Comparison of ENCODE assay signal across 16 cellular contexts in the genomic region with DNA sequence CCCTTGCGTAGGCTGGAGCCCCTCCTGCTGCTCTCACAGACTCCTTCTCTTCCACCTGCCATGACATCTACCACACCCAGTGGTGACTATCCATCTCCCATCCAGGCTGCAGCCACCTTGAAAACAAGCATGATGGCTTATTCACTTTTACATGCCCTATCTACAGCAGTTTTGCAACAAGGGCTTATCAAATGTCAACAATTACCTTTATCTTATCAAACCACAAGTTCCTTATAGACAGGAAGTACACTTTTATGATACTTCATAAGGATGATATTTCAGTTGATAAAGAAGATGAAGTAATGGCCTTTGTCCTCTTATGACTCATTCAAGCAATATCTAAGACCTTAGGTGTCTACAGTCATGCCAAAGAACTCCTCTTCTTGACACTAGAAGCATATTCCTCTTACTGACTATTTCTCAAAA.
DNase-seq lines count a peak whose midpoint lies in the region; ATAC-seq, FAIRE-seq and TF ChIP-seq lines count a peak whose summit lies in the region.
"Had no signal": no experiment of that assay in that cellular context is flagged by ENCODE, and none has a peak within 500 bp of the region (broad histone marks: within the 10 kb centered on the region; RNA-seq: fewer than 3 reads in every experiment).

No MANE protein-coding gene starts in this region.

- no peak for FAIRE-seq in GM12878 (lab: Jason Lieb, UNC)

- no peak overlapping the region for H2AFZ ChIP-seq in GM12878 (ENCODE audit: control insufficient read depth, low read depth, low read length)
- H2AFZ ChIP-seq: neural progenitor cell had no signal

- H3K4me3 ChIP-seq in Caco-2 (ENCODE audit: low read depth, low read length) (no peak overlapping the region), GM12878 (no peak overlapping the region)
- H3K4me3 ChIP-seq: neural progenitor cell had no signal

- H3K27ac ChIP-seq in GM12878 (ENCODE audit: control insufficient read depth, insufficient read depth) = no peak overlapping the region
- H3K27ac ChIP-seq: neural progenitor cell had no signal

- SMC1A ChIA-PET in GM12878 (lab: Charles Lee; ENCODE audit: uncharacterized antibody, unreplicated experiment) = interaction anchor here (1.0 to 1.9 kb wide), 6 partner anchors 20 to 107 kb away, joined by 3 to 9 read pairs (median 4); no protein-coding TSS in a partner anchor

- WGBS in GM12878 (ENCODE audit: insufficient coverage, insufficient replicate concordance, low lambda C conversion rate, missing lambda C conversion rate) = 0% methylated on average over 1 of the region's 1 CpG

- no peak overlapping the region for H3K4me2 ChIP-seq in GM12878 (ENCODE audit: control insufficient read depth, insufficient read depth)
- H3K4me2 ChIP-seq: neural progenitor cell had no signal

- H3K4me1 ChIP-seq in Caco-2 (peaks cover 13% of the 10 kb centered on the region), GM12878 (ENCODE audit: control insufficient read depth, insufficient read depth, low read length) (peaks cover 17% of the 10 kb centered on the region)

- H3K36me3 Mint-ChIP-seq in Caco-2 (ENCODE audit: insufficient read depth, unreplicated experiment) (no peaks in the 10 kb centered on the region), mesothelial cell of epicardium (peaks cover 2% of the 10 kb centered on the region), type B pancreatic cell (no peaks in the 10 kb centered on the region)
- no peaks in the 10 kb centered on the region for H3K36me3 Mint-ChIP-seq in activated CD8-positive, alpha-beta memory T cell treated with anti-CD3 and anti-CD28 coated beads, Interleukin-2, amount 10 ng/mL, durations not matched to agents 7 days and 5 days
- H3K36me3 Mint-ChIP-seq: neural progenitor cell; stimulated activated naive B cell treated with anti-CD40 and anti-IgM and Interleukin-4, amounts not matched to agents 10 μg/mL and 1 μg/mL and 100 μg/mL, for 72 hours had no signal

- TF ChIP-seq EP300 in GM12878 (IDR thresholded peaks at IDR 0.05; ENCODE audit: borderline replicate concordance in 1 of 2, control insufficient read depth in 1 of 2, low read depth in 2 of 2, low read length in 2 of 2) = no peak

- H3K9me3 ChIP-seq in Caco-2 (peaks cover 7% of the 10 kb centered on the region), GM12878 (replicated peaks; ENCODE audit: control insufficient read depth, insufficient read depth, low read length) (no peaks in the 10 kb centered on the region)

- no peak for TF ChIP-seq POLR2A in GM12878 (IDR thresholded peaks at IDR 0.05; ENCODE audit: low read depth, low read length)

- H3K27ac Mint-ChIP-seq in Caco-2 (ENCODE audit: unreplicated experiment) (no peak overlapping the region), mesothelial cell of epicardium (peak overlapping the region; percentile 53), type B pancreatic cell (no peak overlapping the region)
- H3K27ac Mint-ChIP-seq in activated CD8-positive, alpha-beta memory T cell treated with anti-CD3 and anti-CD28 coated beads, Interleukin-2, amount 10 ng/mL, durations not matched to agents 7 days and 5 days = no peak overlapping the region
- H3K27ac Mint-ChIP-seq: activated CD4-positive, alpha-beta memory T cell treated with anti-CD3 and anti-CD28 coated beads, Interleukin-2, amount 10 ng/mL, durations not matched to agents 7 days and 5 days; neural progenitor cell; stimulated activated naive B cell treated with anti-CD40 and anti-IgM and Interleukin-4, amounts not matched to agents 10 μg/mL and 1 μg/mL and 100 μg/mL, for 72 hours had no signal

- no peaks in the 10 kb centered on the region for H3K79me2 ChIP-seq in GM12878 (ENCODE audit: control insufficient read depth, insufficient read depth, low read length)

- H3K36me3 ChIP-seq in Caco-2 (ENCODE audit: control insufficient read depth, insufficient read depth, low read length) (no peaks in the 10 kb centered on the region), GM12878 (ENCODE audit: control insufficient read depth in 2 of 2, insufficient read depth in 2 of 2, low read length in 1 of 2) (no peaks in the 10 kb centered on the region)
- H3K36me3 ChIP-seq: neural progenitor cell had no signal

- peaks cover 8% of the 10 kb centered on the region for H3K27me3 Mint-ChIP-seq in Caco-2 (ENCODE audit: insufficient read depth, unreplicated experiment)
- H3K27me3 Mint-ChIP-seq in mesothelial cell of epicardium (ENCODE audit: low read depth) = no peaks in the 10 kb centered on the region
- peaks cover 36% of the 10 kb centered on the region for H3K27me3 Mint-ChIP-seq in activated CD8-positive, alpha-beta memory T cell treated with anti-CD3 and anti-CD28 coated beads, Interleukin-2, amount 10 ng/mL, durations not matched to agents 7 days and 5 days
- no peaks in the 10 kb centered on the region for H3K27me3 Mint-ChIP-seq in type B pancreatic cell

- POLR2A ChIA-PET in Caco-2 (lab: Charles Lee) (interaction anchor here (1.1 kb wide), 1 partner anchor 53 kb away, joined by 3 read pairs; no protein-coding TSS in a partner anchor), GM12878 (lab: Charles Lee) (no interaction called here)

- intact Hi-C loops in Caco-2 (cut with micrococcal nuclease; ENCODE audit: unreplicated experiment) = loop anchor here (1.0 to 10.0 kb wide), 4 partner anchors 37 to 124 kb away; no protein-coding TSS in a partner anchor
- intact Hi-C loops in GM12878 (cut with micrococcal nuclease; ENCODE audit: unreplicated experiment) = no loop called here

- peaks cover 7% of the 10 kb centered on the region for H3K9me3 Mint-ChIP-seq in Caco-2 (ENCODE audit: unreplicated experiment)
- H3K9me3 Mint-ChIP-seq in mesothelial cell of epicardium = peaks cover 18% of the 10 kb centered on the region
- no peaks in the 10 kb centered on the region for H3K9me3 Mint-ChIP-seq in activated CD8-positive, alpha-beta memory T cell treated with anti-CD3 and anti-CD28 coated beads, Interleukin-2, amount 10 ng/mL, durations not matched to agents 7 days and 5 days (ENCODE audit: low read depth)
- peaks cover 6% of the 10 kb centered on the region for H3K9me3 Mint-ChIP-seq in type B pancreatic cell

- TF ChIP-seq RAD21 in GM12878 (IDR thresholded peaks at IDR 0.05; ENCODE audit: insufficient read depth, low read depth, low read length) = no peak

- H3K4me3 Mint-ChIP-seq in Caco-2 (ENCODE audit: unreplicated experiment) (no peak overlapping the region), mesothelial cell of epicardium (no peak overlapping the region), type B pancreatic cell (no peak overlapping the region)
- H3K4me3 Mint-ChIP-seq in activated CD8-positive, alpha-beta memory T cell treated with anti-CD3 and anti-CD28 coated beads, Interleukin-2, amount 10 ng/mL, durations not matched to agents 7 days and 5 days = no peak overlapping the region
- H3K4me3 Mint-ChIP-seq: activated CD4-positive, alpha-beta memory T cell treated with anti-CD3 and anti-CD28 coated beads, Interleukin-2, amount 10 ng/mL, durations not matched to agents 7 days and 5 days; neural progenitor cell; stimulated activated naive B cell treated with anti-CD40 and anti-IgM and Interleukin-4, amounts not matched to agents 10 μg/mL and 1 μg/mL and 100 μg/mL, for 72 hours had no signal

- RAD21 ChIA-PET in GM12878 (lab: Charles Lee; ENCODE audit: unreplicated experiment) = interaction anchor here (1.9 kb wide), 1 partner anchor 58 kb away, joined by 5 read pairs; no protein-coding TSS in a partner anchor

- no peak for TF ChIP-seq CTCF in Caco-2 (IDR thresholded peaks at IDR 0.05; ENCODE audit: insufficient read depth in 1 of 2, low read depth in 1 of 2, low read length in 1 of 2, severe bottlenecking in 1 of 2, unreplicated experiment in 1 of 2)
- no peak for TF ChIP-seq CTCF in GM12878 (IDR thresholded peaks at IDR 0.05 in 2 of 3, conservative IDR thresholded peaks at IDR 0.05 in 1 of 3; ENCODE audit: control insufficient read depth in 2 of 3, extremely low read depth in 1 of 3, insufficient read depth in 1 of 3, low read depth in 3 of 3, low read length in 3 of 3)
- TF ChIP-seq CTCF in mesothelial cell of epicardium (IDR thresholded peaks at IDR 0.05; ENCODE audit: unreplicated experiment) = no peak
- TF ChIP-seq CTCF in type B pancreatic cell (conservative IDR thresholded peaks at IDR 0.05) = no peak

- CTCF ChIA-PET in Caco-2 (lab: Charles Lee) (no interaction called here), GM12878 (lab: Yijun Ruan, JAX) (interaction anchor here (1.8 kb wide), 1 partner anchor 43 kb away, joined by 7 read pairs; no protein-coding TSS in a partner anchor)
- CTCF ChIA-PET in activated CD8-positive, alpha-beta memory T cell treated with anti-CD3 and anti-CD28 coated beads, Interleukin-2, amount 10 ng/mL, durations not matched to agents 7 days and 5 days (lab: Charles Lee) = no interaction called here

- in situ Hi-C loops in GM12878 (cut with MboI) = no loop called here

- ATAC-seq in GM12878 (no peak), GM21717 (IDR thresholded peaks at IDR 0.05; ENCODE audit: unreplicated experiment) (no peak)
- ATAC-seq in activated CD8-positive, alpha-beta memory T cell treated with anti-CD3 and anti-CD28 coated beads, Interleukin-2, amount 10 ng/mL, durations not matched to agents 7 days and 5 days = no peak
- ATAC-seq: stimulated activated naive B cell treated with anti-CD40 and anti-IgM and Interleukin-4, amounts not matched to agents 10 μg/mL and 1 μg/mL and 100 μg/mL, for 72 hours had no signal

- H3K27me3 ChIP-seq in Caco-2 (replicated peaks; ENCODE audit: control insufficient read depth, insufficient read depth, low read length) = no peaks in the 10 kb centered on the region
- H3K27me3 ChIP-seq in GM12878 (replicated peaks in 1 of 2; ENCODE audit: control insufficient read depth in 2 of 2, insufficient read depth in 2 of 2, low read length in 1 of 2) = no peaks in the 10 kb centered on the region
- H3K27me3 ChIP-seq: neural progenitor cell had no signal

- BruUV-seq in Caco-2 (replicated peaks; lab: Mats Ljungman, UMichigan) (no TSS peak), GM12878 (replicated peaks; lab: Mats Ljungman, UMichigan) (no TSS peak)

- no peak overlapping the region for H3K9ac ChIP-seq in GM12878 (ENCODE audit: control insufficient read depth, insufficient read depth, low read length)
- H3K9ac ChIP-seq: neural progenitor cell had no signal

- no peaks in the 10 kb centered on the region for H4K20me1 ChIP-seq in GM12878 (ENCODE audit: control insufficient read depth, insufficient read depth)

- H3K4me1 Mint-ChIP-seq in Caco-2 (ENCODE audit: low read depth, unreplicated experiment) (peaks cover 14% of the 10 kb centered on the region), mesothelial cell of epicardium (peaks cover 39% of the 10 kb centered on the region), type B pancreatic cell (ENCODE audit: unreplicated experiment) (peaks cover 32% of the 10 kb centered on the region)
- H3K4me1 Mint-ChIP-seq in activated CD8-positive, alpha-beta memory T cell treated with anti-CD3 and anti-CD28 coated beads, Interleukin-2, amount 10 ng/mL, durations not matched to agents 7 days and 5 days = peaks cover 10% of the 10 kb centered on the region

- peak; percentile 68 to 74 for DNase-seq in Caco-2
- peak; percentile 41 for DNase-seq in M059J (ENCODE audit: low read depth)
- no peak for DNase-seq in GM12878 (ENCODE audit: low read depth, low spot score)
- DNase-seq in mesothelial cell of epicardium (ENCODE audit: low spot score in 2 of 2, unreplicated experiment in 2 of 2) = no peak
- no peak for DNase-seq in activated CD8-positive, alpha-beta memory T cell treated with anti-CD3 and anti-CD28 coated beads, Interleukin-2, amount 10 ng/mL, durations not matched to agents 7 days and 5 days
- no peak for DNase-seq in type B pancreatic cell (ENCODE audit: extremely low spot score, unreplicated experiment)
- DNase-seq in NCI-H2029 treated with DMSO at 0.1 percent for 48 hours (lab: John Stamatoyannopoulos, UW) = no peak
- DNase-seq: activated CD4-positive, alpha-beta memory T cell treated with anti-CD3 and anti-CD28 coated beads, Interleukin-2, amount 10 ng/mL, durations not matched to agents 7 days and 5 days; DMS153; NCI-H2107; NCI-H82; Right ventricle myocardium superior; stimulated activated naive B cell treated with anti-CD40 and anti-IgM and Interleukin-4, amounts not matched to agents 10 μg/mL and 1 μg/mL and 100 μg/mL, for 72 hours; T-helper 9 cell had no signal

Comparison
In these comparisons a context has a peak if more than half of its experiments do, and no peak if none do; other contexts are left out.
1. DNase-seq: peak in Caco-2 (2 of 2) and M059J (single experiment); none in GM12878 (single experiment), mesothelial cell of epicardium (0 of 2), activated CD8-positive, alpha-beta memory T cell treated with anti-CD3 and anti-CD28 coated beads, Interleukin-2, amount 10 ng/mL, durations not matched to agents 7 days and 5 days (single experiment), type B pancreatic cell (single experiment) and NCI-H2029 treated with DMSO at 0.1 percent for 48 hours (single experiment).